ENCODE assay signal across 22 cellular contexts in genomic region chr10:101560293-101561067, GRCh38. TPM values are rescaled to one million over a fixed set of nuclear protein-coding genes. Genes with fewer than 3 reads are reported as not detected.
DNase-seq lines count a peak whose midpoint lies in the region; ATAC-seq and TF ChIP-seq lines count a peak whose summit lies in the region.
"Had no signal": no experiment of that assay in that cellular context is flagged by ENCODE, and none has a peak within 500 bp of the region (broad histone marks: within the 10 kb centered on the region; RNA-seq: fewer than 3 reads in every experiment).

No MANE protein-coding gene starts in this region.

- H3K27ac ChIP-seq in Panc1 (ENCODE audit: low read length): no peak overlapping the region
- H3K27ac ChIP-seq in PC-9: no peak overlapping the region
- H3K27ac ChIP-seq: 22Rv1, ascending aorta, dorsolateral prefrontal cortex, epithelial cell of prostate had no signal

- intact Hi-C loops in Panc1 (cut with micrococcal nuclease; ENCODE audit: unreplicated experiment) (no loop called here), PC-9 (cut with micrococcal nuclease; ENCODE audit: unreplicated experiment) (no loop called here)

- no peak overlapping the region for H2AFZ ChIP-seq in PC-9
- H2AFZ ChIP-seq: GM23338 had no signal

- CTCF ChIA-PET in Panc1 (lab: Charles Lee): interaction anchor here (0.6 kb wide), 1 partner anchor 16 kb away, joined by 7 read pairs; no protein-coding TSS in a partner anchor
- CTCF ChIA-PET in PC-9 (lab: Charles Lee): no interaction called here

- POLR2A ChIA-PET in Panc1 (lab: Charles Lee) (interaction anchor here (0.5 to 0.6 kb wide), 2 partner anchors 21 to 245 kb away, joined by 4 to 8 read pairs; no protein-coding TSS in a partner anchor), PC-9 (lab: Charles Lee; ENCODE audit: unreplicated experiment) (no interaction called here)

- H4K20me1 ChIP-seq in PC-9 (ENCODE audit: insufficient read depth): no peaks in the 10 kb centered on the region

- BruUV-seq in Panc1 (replicated peaks; lab: Mats Ljungman, UMichigan) (no TSS peak), PC-9 (replicated peaks; lab: Mats Ljungman, UMichigan) (no TSS peak)

- in situ Hi-C loops in Panc1 (cut with HindIII; ENCODE audit: low pct_unique_long_range_greater_than_20kb, low sequenced_read_pairs): no loop called here

- DNase-seq in NCI-H1092 treated with DMSO at 0.1 percent for 48 hours (lab: John Stamatoyannopoulos, UW) (peak; percentile 11), NCI-H1092 (lab: John Stamatoyannopoulos, UW) (no peak), AG20443 (ENCODE audit: low spot score) (peak; percentile 8), Panc1 (ENCODE audit: low read depth, low spot score) (no peak), mesenteric fat pad (ENCODE audit: low spot score) (peak; percentile 88), PC-9 (no peak)
- DNase-seq: activated CD4-positive, alpha-beta T cell treated with anti-CD3 and anti-CD28 coated beads for 48 hours; activated T-cell treated with anti-CD3 and anti-CD28 coated beads, Interleukin-2, amount 50 U/mL, for 24 hours; Calu3; central memory CD4-positive, alpha-beta T cell; KG1; NCI-H187; NCI-H226; stimulated activated CD4-positive, alpha-beta T cell treated with anti-CD3 and anti-CD28 coated beads, Interleukin-4, amount 100 ng/mL, for 24 hours had no signal

- no peaks in the 10 kb centered on the region for H3K27me3 ChIP-seq in Panc1 (ENCODE audit: control insufficient read depth, insufficient read depth, low read length)
- no peaks in the 10 kb centered on the region for H3K27me3 ChIP-seq in PC-9 (ENCODE audit: insufficient read depth, low read depth)
- H3K27me3 ChIP-seq: ascending aorta had no signal

- peak; percentile 37; the same call in 1 of the 2 replicates for ATAC-seq in Panc1
- no peak for ATAC-seq in HG03565 (IDR thresholded peaks at IDR 0.05; ENCODE audit: unreplicated experiment)
- ATAC-seq in GM19351 (IDR thresholded peaks at IDR 0.05; ENCODE audit: unreplicated experiment): no peak
- ATAC-seq: activated naive CD4-positive, alpha-beta T cell treated with anti-CD3 and anti-CD28 coated beads, Interleukin-2, amount 50 U/mL, for 72 hours had no signal

- H3K36me3 ChIP-seq in Panc1 (ENCODE audit: control insufficient read depth, insufficient read depth, low read length) (no peaks in the 10 kb centered on the region), PC-9 (ENCODE audit: low read depth) (no peaks in the 10 kb centered on the region)
- H3K36me3 ChIP-seq: ascending aorta had no signal

- H3K9me3 ChIP-seq in Panc1 (ENCODE audit: control insufficient read depth, insufficient read depth, low read depth, low read length): no peaks in the 10 kb centered on the region
- no peaks in the 10 kb centered on the region for H3K9me3 ChIP-seq in PC-9 (ENCODE audit: insufficient read depth, low read depth)
- H3K9me3 ChIP-seq: ascending aorta had no signal

- no peaks in the 10 kb centered on the region for H3F3A ChIP-seq in PC-9 (ENCODE audit: insufficient read depth, low read depth)

- no peaks in the 10 kb centered on the region for H3K9me2 ChIP-seq in PC-9 (ENCODE audit: insufficient read depth)

- TF ChIP-seq CTCF in Panc1 (IDR thresholded peaks at IDR 0.05): no peak
- no peak for TF ChIP-seq CTCF in PC-9 (conservative IDR thresholded peaks at IDR 0.05)

- no peaks in the 10 kb centered on the region for H3K4me1 ChIP-seq in Panc1 (ENCODE audit: control insufficient read depth, insufficient read depth, low read length)
- H3K4me1 ChIP-seq in PC-9 (replicated peaks; ENCODE audit: insufficient read depth): no peaks in the 10 kb centered on the region
- H3K4me1 ChIP-seq: ascending aorta had no signal

- H3K4me3 ChIP-seq in Panc1 (ENCODE audit: low read depth in 2 of 2, low read length in 2 of 2) (no peak overlapping the region), PC-9 (no peak overlapping the region)
- H3K4me3 ChIP-seq: ascending aorta, dorsolateral prefrontal cortex, GM23338 had no signal

- no peak overlapping the region for H3K4me2 ChIP-seq in PC-9
- H3K4me2 ChIP-seq: GM23338 had no signal

- no peaks in the 10 kb centered on the region for H3K79me2 ChIP-seq in PC-9 (ENCODE audit: low read depth)

RNA-seq across cellular contexts. Expression of gene POLL, which starts 27.6 kb away (rescaled TPM):
- total RNA-seq in Panc1 (2021; ENCODE audit: unreplicated experiment) (36.1 TPM), mesenteric fat pad (15.5 TPM), PC-9 (2021) (30.3 and 31.5 TPM in 2 replicates)
- 35.0 TPM for polyA plus RNA-seq in Panc1 (2012; ENCODE audit: insufficient read length)

RNA-seq across cellular contexts. Expression of gene DPCD, which starts 27.6 kb away (rescaled TPM):
- total RNA-seq in Panc1 (2021; ENCODE audit: unreplicated experiment) (27.6 TPM), mesenteric fat pad (5.2 TPM), PC-9 (2021) (20.3 and 21.5 TPM in 2 replicates)
- polyA plus RNA-seq in Panc1 (2012; ENCODE audit: insufficient read length): 52.1 TPM

Comparison
In these comparisons a context has a peak if more than half of its experiments do, and no peak if none do; other contexts are left out.
1. DNase-seq: peak in NCI-H1092 treated with DMSO at 0.1 percent for 48 hours (single experiment), AG20443 (single experiment) and mesenteric fat pad (single experiment); none in NCI-H1092 (single experiment), Panc1 (single experiment) and PC-9 (0 of 2).